8 cellular contexts compared by ENCODE assay signal in the genomic region with DNA sequence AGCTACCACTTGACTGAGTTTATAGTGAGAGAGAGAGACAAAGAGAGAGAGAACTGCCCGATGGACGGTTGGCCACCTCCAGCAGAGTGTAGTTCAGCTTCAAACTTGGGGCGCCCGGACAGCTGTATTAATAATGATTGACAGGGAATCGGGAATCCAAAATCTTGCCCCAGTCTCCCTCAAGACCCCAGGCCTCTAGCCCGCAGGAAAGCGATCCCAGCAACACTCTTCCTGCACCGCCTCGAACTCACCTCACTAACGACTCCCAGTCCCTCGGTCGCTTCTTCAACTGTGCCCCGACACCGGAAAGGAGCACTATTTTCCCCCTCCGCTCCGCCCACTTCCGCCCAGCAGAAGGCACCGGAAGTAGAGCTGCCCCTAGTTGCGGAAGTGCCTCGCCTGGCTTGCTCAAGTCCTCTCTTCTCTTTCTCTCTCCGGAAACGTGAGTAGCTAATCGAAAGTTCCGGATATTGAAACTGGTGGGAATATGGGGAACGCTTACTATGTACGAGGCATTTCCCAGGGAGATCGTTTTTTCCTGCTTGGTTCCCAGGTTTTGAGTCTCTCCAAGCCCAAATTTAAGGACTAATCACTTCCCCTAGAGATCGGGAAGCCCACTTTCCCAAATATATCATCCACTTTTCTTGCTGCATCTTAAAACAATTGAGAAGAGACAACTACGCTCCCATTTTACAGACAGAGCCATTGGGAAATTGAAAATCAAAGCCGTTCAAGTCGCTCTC. TPM values are rescaled to one million over a fixed set of nuclear protein-coding genes. Genes with fewer than 3 reads are reported as not detected.
A peak's percentile ranks its signal among the peaks of the same experiment; 100 is the strongest.
DNase-seq lines count a peak whose midpoint lies in the region; ATAC-seq and TF ChIP-seq lines count a peak whose summit lies in the region.

A gene with protein sequence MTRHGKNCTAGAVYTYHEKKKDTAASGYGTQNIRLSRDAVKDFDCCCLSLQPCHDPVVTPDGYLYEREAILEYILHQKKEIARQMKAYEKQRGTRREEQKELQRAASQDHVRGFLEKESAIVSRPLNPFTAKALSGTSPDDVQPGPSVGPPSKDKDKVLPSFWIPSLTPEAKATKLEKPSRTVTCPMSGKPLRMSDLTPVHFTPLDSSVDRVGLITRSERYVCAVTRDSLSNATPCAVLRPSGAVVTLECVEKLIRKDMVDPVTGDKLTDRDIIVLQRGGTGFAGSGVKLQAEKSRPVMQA (minus strand): TSS at position 293 of the 743 bp plus-strand sequence. CDS start 19,865 bp downstream, outside the sequence.

- no peaks in the 10 kb centered on the region for H3K27me3 Mint-ChIP-seq in T-helper 1 cell treated with Interleukin-12 subunit alpha and Interleukin-12 subunit beta and Interleukin-4 antibody, amounts not matched to agents 30 μg/mL and 1 μg/mL, for 36 hours (ENCODE audit: low read depth)
- no peaks in the 10 kb centered on the region for H3K27me3 Mint-ChIP-seq in progenitor cell of endocrine pancreas

- H3K36me3 Mint-ChIP-seq in T-helper 1 cell treated with Interleukin-12 subunit alpha and Interleukin-12 subunit beta and Interleukin-4 antibody, amounts not matched to agents 30 μg/mL and 1 μg/mL, for 36 hours (ENCODE audit: low read depth) = peaks cover 5% of the 10 kb centered on the region
- H3K36me3 Mint-ChIP-seq in progenitor cell of endocrine pancreas (ENCODE audit: insufficient read depth) = no peaks in the 10 kb centered on the region

- peaks cover 5 to 31% (median 29%) of the 10 kb centered on the region in 9 donors for H3K4me1 ChIP-seq in heart right ventricle
- peaks cover 9% of the 10 kb centered on the region for H3K4me1 ChIP-seq in upper lobe of right lung

- intact Hi-C loops in heart right ventricle (cut with DNase I) = loop anchor here in 3 of 10 donors (5.0 to 10.0 kb wide), 3 partner anchors 87 to 97 kb away; a partner anchor contains a TSS
- intact Hi-C loops in upper lobe of right lung (cut with DNase I) = no loop called here

- H3K4me3 ChIP-seq in GM12875 (ENCODE audit: low read depth, low read length) = peak within 1 kb of the TSS; percentile 69
- peak within 1 kb of the TSS; percentile 46 to 79 (median 68) for H3K4me3 ChIP-seq in heart right ventricle
- H3K4me3 ChIP-seq in upper lobe of right lung = peak within 1 kb of the TSS; percentile 70

- H3K36me3 ChIP-seq in heart right ventricle (peaks cover 0 to 27% (median 10%) of the 10 kb centered on the region in 9 donors), upper lobe of right lung (peaks cover 12% of the 10 kb centered on the region)

- H3K27ac ChIP-seq in heart right ventricle (peak within 1 kb of the TSS; percentile 28 to 89 (median 84)), upper lobe of right lung (peak within 1 kb of the TSS; percentile 76)

- ATAC-seq in HG02840 (IDR thresholded peaks at IDR 0.05; ENCODE audit: low FRiP score, unreplicated experiment) (peak; percentile 89), heart right ventricle (peak; percentile 94 to 98 (median 98)), upper lobe of right lung (peak; percentile 98)

- peak; percentile 96 for DNase-seq in NCI-H1694 treated with DMSO at 0.1 percent for 48 hours (lab: John Stamatoyannopoulos, UW)
- peak; percentile 95 for DNase-seq in amniotic epithelial cell (ENCODE audit: low read depth)
- peak; percentile 93 to 97 for DNase-seq in heart right ventricle
- peak; percentile 87 for DNase-seq in progenitor cell of endocrine pancreas (ENCODE audit: low spot score, unreplicated experiment)
- DNase-seq in upper lobe of right lung = peak; percentile 96

- H3K9me3 Mint-ChIP-seq in T-helper 1 cell treated with Interleukin-12 subunit alpha and Interleukin-12 subunit beta and Interleukin-4 antibody, amounts not matched to agents 30 μg/mL and 1 μg/mL, for 36 hours = no peaks in the 10 kb centered on the region
- H3K9me3 Mint-ChIP-seq in progenitor cell of endocrine pancreas (ENCODE audit: low read depth) = no peaks in the 10 kb centered on the region

- H3K27ac Mint-ChIP-seq in T-helper 1 cell treated with Interleukin-12 subunit alpha and Interleukin-12 subunit beta and Interleukin-4 antibody, amounts not matched to agents 30 μg/mL and 1 μg/mL, for 36 hours = peak within 1 kb of the TSS; percentile 79
- H3K27ac Mint-ChIP-seq in progenitor cell of endocrine pancreas = peak within 1 kb of the TSS; percentile 94

- 3% methylated on average over 31 of the region's 31 CpGs for WGBS in heart right ventricle, 2 donors

- peaks cover 26% of the 10 kb centered on the region for H3K4me1 Mint-ChIP-seq in T-helper 1 cell treated with Interleukin-12 subunit alpha and Interleukin-12 subunit beta and Interleukin-4 antibody, amounts not matched to agents 30 μg/mL and 1 μg/mL, for 36 hours (ENCODE audit: low read depth)
- peaks cover 21% of the 10 kb centered on the region for H3K4me1 Mint-ChIP-seq in progenitor cell of endocrine pancreas (ENCODE audit: low read depth)

- H3K4me3 Mint-ChIP-seq in T-helper 1 cell treated with Interleukin-12 subunit alpha and Interleukin-12 subunit beta and Interleukin-4 antibody, amounts not matched to agents 30 μg/mL and 1 μg/mL, for 36 hours = peak within 1 kb of the TSS; percentile 87
- peak within 1 kb of the TSS; percentile 97 for H3K4me3 Mint-ChIP-seq in progenitor cell of endocrine pancreas (ENCODE audit: low read depth)

- no peak for TF ChIP-seq CTCF in GM12875 (IDR thresholded peaks at IDR 0.05; ENCODE audit: borderline replicate concordance, insufficient read depth, low read depth, low read length)
- TF ChIP-seq CTCF in heart right ventricle (IDR thresholded peaks at IDR 0.05) = no peak
- TF ChIP-seq CTCF in progenitor cell of endocrine pancreas (IDR thresholded peaks at IDR 0.05; ENCODE audit: unreplicated experiment) = no peak
- TF ChIP-seq CTCF in upper lobe of right lung (IDR thresholded peaks at IDR 0.05) = no peak

- no peaks in the 10 kb centered on the region for H3K9me3 ChIP-seq in heart right ventricle
- H3K9me3 ChIP-seq in upper lobe of right lung = no peaks in the 10 kb centered on the region

- no peaks in the 10 kb centered on the region for H3K27me3 ChIP-seq in heart right ventricle
- no peaks in the 10 kb centered on the region for H3K27me3 ChIP-seq in upper lobe of right lung

RNA-seq across cellular contexts. Expression of the gene that starts here (rescaled TPM):
- total RNA-seq in heart right ventricle (10 to 100 TPM; 38.0 to 53.9 (median 45.1) TPM), progenitor cell of endocrine pancreas (75.0 and 82.1 TPM in 2 replicates), upper lobe of right lung (48.7 TPM)
- 100 to 1,000 TPM in 1 of 2 donors, 10 to 100 TPM in 1; 82.6 to 120 TPM for polyA plus RNA-seq in heart right ventricle

Comparison
In these comparisons a context has a peak if more than half of its experiments do, and no peak if none do; other contexts are left out.
1. Peak in every context shown above with its lines: DNase-seq, ATAC-seq, H3K4me3 ChIP-seq and H3K27ac ChIP-seq.